1 cellular context compared by ENCODE assay signal in genomic region chr22:42919199-42919598, GRCh38.
A peak's percentile ranks its signal among the peaks of the same experiment; 100 is the strongest.
TF ChIP-seq lines count a peak whose summit lies in the region.

No MANE protein-coding gene starts in this region.

TF ChIP-seq in HepG2, 621 proteins besides CTCF, POLR2A, EP300 and RAD21 (continued from another document):
- TF ChIP-seq, protein P1, sequence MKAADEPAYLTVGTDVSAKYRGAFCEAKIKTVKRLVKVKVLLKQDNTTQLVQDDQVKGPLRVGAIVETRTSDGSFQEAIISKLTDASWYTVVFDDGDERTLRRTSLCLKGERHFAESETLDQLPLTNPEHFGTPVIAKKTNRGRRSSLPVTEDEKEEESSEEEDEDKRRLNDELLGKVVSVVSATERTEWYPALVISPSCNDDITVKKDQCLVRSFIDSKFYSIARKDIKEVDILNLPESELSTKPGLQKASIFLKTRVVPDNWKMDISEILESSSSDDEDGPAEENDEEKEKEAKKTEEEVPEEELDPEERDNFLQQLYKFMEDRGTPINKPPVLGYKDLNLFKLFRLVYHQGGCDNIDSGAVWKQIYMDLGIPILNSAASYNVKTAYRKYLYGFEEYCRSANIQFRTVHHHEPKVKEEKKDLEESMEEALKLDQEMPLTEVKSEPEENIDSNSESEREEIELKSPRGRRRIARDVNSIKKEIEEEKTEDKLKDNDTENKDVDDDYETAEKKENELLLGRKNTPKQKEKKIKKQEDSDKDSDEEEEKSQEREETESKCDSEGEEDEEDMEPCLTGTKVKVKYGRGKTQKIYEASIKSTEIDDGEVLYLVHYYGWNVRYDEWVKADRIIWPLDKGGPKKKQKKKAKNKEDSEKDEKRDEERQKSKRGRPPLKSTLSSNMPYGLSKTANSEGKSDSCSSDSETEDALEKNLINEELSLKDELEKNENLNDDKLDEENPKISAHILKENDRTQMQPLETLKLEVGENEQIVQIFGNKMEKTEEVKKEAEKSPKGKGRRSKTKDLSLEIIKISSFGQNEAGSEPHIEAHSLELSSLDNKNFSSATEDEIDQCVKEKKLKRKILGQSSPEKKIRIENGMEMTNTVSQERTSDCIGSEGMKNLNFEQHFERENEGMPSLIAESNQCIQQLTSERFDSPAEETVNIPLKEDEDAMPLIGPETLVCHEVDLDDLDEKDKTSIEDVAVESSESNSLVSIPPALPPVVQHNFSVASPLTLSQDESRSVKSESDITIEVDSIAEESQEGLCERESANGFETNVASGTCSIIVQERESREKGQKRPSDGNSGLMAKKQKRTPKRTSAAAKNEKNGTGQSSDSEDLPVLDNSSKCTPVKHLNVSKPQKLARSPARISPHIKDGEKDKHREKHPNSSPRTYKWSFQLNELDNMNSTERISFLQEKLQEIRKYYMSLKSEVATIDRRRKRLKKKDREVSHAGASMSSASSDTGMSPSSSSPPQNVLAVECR (CRISPR knock-in tag; IDR thresholded peaks at IDR 0.05; ENCODE audit: borderline replicate concordance), result no peak
- TF ChIP-seq ZNF619 (CRISPR knock-in tag; IDR thresholded peaks at IDR 0.05), result no peak
- no peak for TF ChIP-seq ZNF234 (CRISPR knock-in tag; conservative IDR thresholded peaks at IDR 0.05)
- no peak for TF ChIP-seq RAD51 (IDR thresholded peaks at IDR 0.05; ENCODE audit: borderline replicate concordance)
- TF ChIP-seq, protein P2, sequence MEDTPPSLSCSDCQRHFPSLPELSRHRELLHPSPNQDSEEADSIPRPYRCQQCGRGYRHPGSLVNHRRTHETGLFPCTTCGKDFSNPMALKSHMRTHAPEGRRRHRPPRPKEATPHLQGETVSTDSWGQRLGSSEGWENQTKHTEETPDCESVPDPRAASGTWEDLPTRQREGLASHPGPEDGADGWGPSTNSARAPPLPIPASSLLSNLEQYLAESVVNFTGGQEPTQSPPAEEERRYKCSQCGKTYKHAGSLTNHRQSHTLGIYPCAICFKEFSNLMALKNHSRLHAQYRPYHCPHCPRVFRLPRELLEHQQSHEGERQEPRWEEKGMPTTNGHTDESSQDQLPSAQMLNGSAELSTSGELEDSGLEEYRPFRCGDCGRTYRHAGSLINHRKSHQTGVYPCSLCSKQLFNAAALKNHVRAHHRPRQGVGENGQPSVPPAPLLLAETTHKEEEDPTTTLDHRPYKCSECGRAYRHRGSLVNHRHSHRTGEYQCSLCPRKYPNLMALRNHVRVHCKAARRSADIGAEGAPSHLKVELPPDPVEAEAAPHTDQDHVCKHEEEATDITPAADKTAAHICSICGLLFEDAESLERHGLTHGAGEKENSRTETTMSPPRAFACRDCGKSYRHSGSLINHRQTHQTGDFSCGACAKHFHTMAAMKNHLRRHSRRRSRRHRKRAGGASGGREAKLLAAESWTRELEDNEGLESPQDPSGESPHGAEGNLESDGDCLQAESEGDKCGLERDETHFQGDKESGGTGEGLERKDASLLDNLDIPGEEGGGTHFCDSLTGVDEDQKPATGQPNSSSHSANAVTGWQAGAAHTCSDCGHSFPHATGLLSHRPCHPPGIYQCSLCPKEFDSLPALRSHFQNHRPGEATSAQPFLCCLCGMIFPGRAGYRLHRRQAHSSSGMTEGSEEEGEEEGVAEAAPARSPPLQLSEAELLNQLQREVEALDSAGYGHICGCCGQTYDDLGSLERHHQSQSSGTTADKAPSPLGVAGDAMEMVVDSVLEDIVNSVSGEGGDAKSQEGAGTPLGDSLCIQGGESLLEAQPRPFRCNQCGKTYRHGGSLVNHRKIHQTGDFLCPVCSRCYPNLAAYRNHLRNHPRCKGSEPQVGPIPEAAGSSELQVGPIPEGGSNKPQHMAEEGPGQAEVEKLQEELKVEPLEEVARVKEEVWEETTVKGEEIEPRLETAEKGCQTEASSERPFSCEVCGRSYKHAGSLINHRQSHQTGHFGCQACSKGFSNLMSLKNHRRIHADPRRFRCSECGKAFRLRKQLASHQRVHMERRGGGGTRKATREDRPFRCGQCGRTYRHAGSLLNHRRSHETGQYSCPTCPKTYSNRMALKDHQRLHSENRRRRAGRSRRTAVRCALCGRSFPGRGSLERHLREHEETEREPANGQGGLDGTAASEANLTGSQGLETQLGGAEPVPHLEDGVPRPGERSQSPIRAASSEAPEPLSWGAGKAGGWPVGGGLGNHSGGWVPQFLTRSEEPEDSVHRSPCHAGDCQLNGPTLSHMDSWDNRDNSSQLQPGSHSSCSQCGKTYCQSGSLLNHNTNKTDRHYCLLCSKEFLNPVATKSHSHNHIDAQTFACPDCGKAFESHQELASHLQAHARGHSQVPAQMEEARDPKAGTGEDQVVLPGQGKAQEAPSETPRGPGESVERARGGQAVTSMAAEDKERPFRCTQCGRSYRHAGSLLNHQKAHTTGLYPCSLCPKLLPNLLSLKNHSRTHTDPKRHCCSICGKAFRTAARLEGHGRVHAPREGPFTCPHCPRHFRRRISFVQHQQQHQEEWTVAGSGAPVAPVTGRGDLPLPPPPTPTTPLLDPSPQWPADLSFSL (CRISPR knock-in tag; IDR thresholded peaks at IDR 0.05), result no peak
- peak; percentile 21; the same call in 1 of the 2 replicates for TF ChIP-seq ZNF460 (CRISPR knock-in tag; IDR thresholded peaks at IDR 0.05; ENCODE audit: borderline replicate concordance)
- 0 out of 2 replicates have a peak, but pooled peaks have one; percentile 26 for TF ChIP-seq ARID5B (CRISPR knock-in tag; IDR thresholded peaks at IDR 0.05)
- no peak for TF ChIP-seq IKZF1 (IDR thresholded peaks at IDR 0.05)
- no peak for TF ChIP-seq SNAI1 (CRISPR knock-in tag; IDR thresholded peaks at IDR 0.05; ENCODE audit: borderline replicate concordance)
- TF ChIP-seq FOSL1 (CRISPR knock-in tag; IDR thresholded peaks at IDR 0.05; ENCODE audit: borderline replicate concordance), result peak; percentile 45; the same call in 1 of the 2 replicates
- no peak for TF ChIP-seq ZFP36 (IDR thresholded peaks at IDR 0.05; ENCODE audit: borderline replicate concordance, low read depth, low read length, partially characterized antibody)
- TF ChIP-seq NFKBIZ (CRISPR knock-in tag; IDR thresholded peaks at IDR 0.05), result no peak
- no peak for TF ChIP-seq GATAD2A (CRISPR knock-in tag; IDR thresholded peaks at IDR 0.05)
- TF ChIP-seq PRDM15 (CRISPR knock-in tag; IDR thresholded peaks at IDR 0.05), result no peak
- TF ChIP-seq TOPORS (CRISPR knock-in tag; IDR thresholded peaks at IDR 0.05), result no peak
- TF ChIP-seq, protein P3, sequence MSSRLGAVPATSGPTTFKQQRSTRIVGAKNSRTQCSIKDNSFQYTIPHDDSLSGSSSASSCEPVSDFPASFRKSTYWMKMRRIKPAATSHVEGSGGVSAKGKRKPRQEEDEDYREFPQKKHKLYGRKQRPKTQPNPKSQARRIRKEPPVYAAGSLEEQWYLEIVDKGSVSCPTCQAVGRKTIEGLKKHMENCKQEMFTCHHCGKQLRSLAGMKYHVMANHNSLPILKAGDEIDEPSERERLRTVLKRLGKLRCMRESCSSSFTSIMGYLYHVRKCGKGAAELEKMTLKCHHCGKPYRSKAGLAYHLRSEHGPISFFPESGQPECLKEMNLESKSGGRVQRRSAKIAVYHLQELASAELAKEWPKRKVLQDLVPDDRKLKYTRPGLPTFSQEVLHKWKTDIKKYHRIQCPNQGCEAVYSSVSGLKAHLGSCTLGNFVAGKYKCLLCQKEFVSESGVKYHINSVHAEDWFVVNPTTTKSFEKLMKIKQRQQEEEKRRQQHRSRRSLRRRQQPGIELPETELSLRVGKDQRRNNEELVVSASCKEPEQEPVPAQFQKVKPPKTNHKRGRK (CRISPR knock-in tag; IDR thresholded peaks at IDR 0.05), result no peak
- TF ChIP-seq ZNF230 (CRISPR knock-in tag; IDR thresholded peaks at IDR 0.05), result no peak
- TF ChIP-seq TEAD3 (CRISPR knock-in tag; optimal IDR thresholded peaks at IDR 0.05; ENCODE audit: borderline replicate concordance), result peak; percentile 8
- no peak for TF ChIP-seq ZNF468 (CRISPR knock-in tag; IDR thresholded peaks at IDR 0.05)
- peak; percentile 20; the same call in 1 of the 2 replicates for TF ChIP-seq SAP130 (CRISPR knock-in tag; IDR thresholded peaks at IDR 0.05; ENCODE audit: low read depth)
- TF ChIP-seq ATF3 (CRISPR knock-in tag; IDR thresholded peaks at IDR 0.05), result peak; percentile 46; the same call in 1 of the 2 replicates
- TF ChIP-seq FIP1L1 (IDR thresholded peaks at IDR 0.05; ENCODE audit: borderline replicate concordance, insufficient read depth, low read depth, low read length), result no peak
- peak; percentile 41; the same call in 1 of the 2 replicates for TF ChIP-seq TBX2 (CRISPR knock-in tag; IDR thresholded peaks at IDR 0.05; ENCODE audit: borderline replicate concordance)
- no peak for TF ChIP-seq CBX2 (IDR thresholded peaks at IDR 0.05; ENCODE audit: low read depth, low read length)
- no peak for TF ChIP-seq CBX2 (CRISPR knock-in tag; IDR thresholded peaks at IDR 0.05; ENCODE audit: low read depth)
- no peak for TF ChIP-seq HOXA7 (CRISPR knock-in tag; IDR thresholded peaks at IDR 0.05)
- TF ChIP-seq, protein P4, sequence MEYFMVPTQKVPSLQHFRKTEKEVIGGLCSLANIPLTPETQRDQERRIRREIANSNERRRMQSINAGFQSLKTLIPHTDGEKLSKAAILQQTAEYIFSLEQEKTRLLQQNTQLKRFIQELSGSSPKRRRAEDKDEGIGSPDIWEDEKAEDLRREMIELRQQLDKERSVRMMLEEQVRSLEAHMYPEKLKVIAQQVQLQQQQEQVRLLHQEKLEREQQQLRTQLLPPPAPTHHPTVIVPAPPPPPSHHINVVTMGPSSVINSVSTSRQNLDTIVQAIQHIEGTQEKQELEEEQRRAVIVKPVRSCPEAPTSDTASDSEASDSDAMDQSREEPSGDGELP (IDR thresholded peaks at IDR 0.05; ENCODE audit: borderline replicate concordance, low read depth), result peak; percentile 41; the same call in 1 of the 2 replicates
- TF ChIP-seq SRSF4 (IDR thresholded peaks at IDR 0.05; ENCODE audit: low read depth, low read length, poor library complexity, severe bottlenecking), result no peak
- TF ChIP-seq JUND (CRISPR knock-in tag; IDR thresholded peaks at IDR 0.05), result 0 out of 2 replicates have a peak, but pooled peaks have one; percentile 37
- TF ChIP-seq JUN (CRISPR knock-in tag; IDR thresholded peaks at IDR 0.05), result no peak
- no peak for TF ChIP-seq PHF21A (CRISPR knock-in tag; IDR thresholded peaks at IDR 0.05)
- TF ChIP-seq SMAD1 (CRISPR knock-in tag; IDR thresholded peaks at IDR 0.05; ENCODE audit: borderline replicate concordance, low read depth), result no peak
- TF ChIP-seq PREB (CRISPR knock-in tag; IDR thresholded peaks at IDR 0.05), result no peak
- no peak for TF ChIP-seq ZNF572 (CRISPR knock-in tag; IDR thresholded peaks at IDR 0.05)
